Comparison of ENCODE assay signal across 1 cellular context in the genomic region with DNA sequence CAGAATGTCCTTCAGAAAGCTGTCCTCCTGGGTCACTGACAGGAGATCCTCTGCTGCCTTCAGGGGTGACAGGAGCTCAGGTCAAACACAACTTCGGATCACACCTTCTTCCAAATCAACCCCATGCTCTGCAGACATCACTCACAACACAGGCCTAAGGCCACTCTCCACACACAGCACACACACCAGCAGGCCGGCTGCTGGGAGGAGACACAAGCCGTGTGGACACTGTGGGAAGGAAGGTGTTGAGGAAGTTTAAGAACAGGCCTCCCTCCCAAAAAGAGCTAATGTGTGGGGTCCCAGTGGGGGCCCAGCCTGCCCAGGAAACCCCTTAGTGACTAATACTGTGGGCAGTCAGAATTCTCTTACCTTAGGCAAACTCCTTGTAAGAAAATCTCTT.
TF ChIP-seq lines count a peak whose summit lies in the region.

No MANE protein-coding gene starts in this region.

TF ChIP-seq in H1, 55 proteins besides CTCF, POLR2A, EP300 and RAD21:
- no peak for TF ChIP-seq YY1 (IDR thresholded peaks at IDR 0.05; ENCODE audit: low read depth, low read length)
- no peak for TF ChIP-seq TBP (IDR thresholded peaks at IDR 0.05; ENCODE audit: low read depth, low read length)
- no peak for TF ChIP-seq MAFK (IDR thresholded peaks at IDR 0.05; ENCODE audit: low read depth, low read length)
- no peak for TF ChIP-seq SRF (IDR thresholded peaks at IDR 0.05; ENCODE audit: low read depth, low read length)
- TF ChIP-seq POLR2AphosphoS5 (IDR thresholded peaks at IDR 0.05; ENCODE audit: low read depth, low read length): no peak
- TF ChIP-seq, protein P1, sequence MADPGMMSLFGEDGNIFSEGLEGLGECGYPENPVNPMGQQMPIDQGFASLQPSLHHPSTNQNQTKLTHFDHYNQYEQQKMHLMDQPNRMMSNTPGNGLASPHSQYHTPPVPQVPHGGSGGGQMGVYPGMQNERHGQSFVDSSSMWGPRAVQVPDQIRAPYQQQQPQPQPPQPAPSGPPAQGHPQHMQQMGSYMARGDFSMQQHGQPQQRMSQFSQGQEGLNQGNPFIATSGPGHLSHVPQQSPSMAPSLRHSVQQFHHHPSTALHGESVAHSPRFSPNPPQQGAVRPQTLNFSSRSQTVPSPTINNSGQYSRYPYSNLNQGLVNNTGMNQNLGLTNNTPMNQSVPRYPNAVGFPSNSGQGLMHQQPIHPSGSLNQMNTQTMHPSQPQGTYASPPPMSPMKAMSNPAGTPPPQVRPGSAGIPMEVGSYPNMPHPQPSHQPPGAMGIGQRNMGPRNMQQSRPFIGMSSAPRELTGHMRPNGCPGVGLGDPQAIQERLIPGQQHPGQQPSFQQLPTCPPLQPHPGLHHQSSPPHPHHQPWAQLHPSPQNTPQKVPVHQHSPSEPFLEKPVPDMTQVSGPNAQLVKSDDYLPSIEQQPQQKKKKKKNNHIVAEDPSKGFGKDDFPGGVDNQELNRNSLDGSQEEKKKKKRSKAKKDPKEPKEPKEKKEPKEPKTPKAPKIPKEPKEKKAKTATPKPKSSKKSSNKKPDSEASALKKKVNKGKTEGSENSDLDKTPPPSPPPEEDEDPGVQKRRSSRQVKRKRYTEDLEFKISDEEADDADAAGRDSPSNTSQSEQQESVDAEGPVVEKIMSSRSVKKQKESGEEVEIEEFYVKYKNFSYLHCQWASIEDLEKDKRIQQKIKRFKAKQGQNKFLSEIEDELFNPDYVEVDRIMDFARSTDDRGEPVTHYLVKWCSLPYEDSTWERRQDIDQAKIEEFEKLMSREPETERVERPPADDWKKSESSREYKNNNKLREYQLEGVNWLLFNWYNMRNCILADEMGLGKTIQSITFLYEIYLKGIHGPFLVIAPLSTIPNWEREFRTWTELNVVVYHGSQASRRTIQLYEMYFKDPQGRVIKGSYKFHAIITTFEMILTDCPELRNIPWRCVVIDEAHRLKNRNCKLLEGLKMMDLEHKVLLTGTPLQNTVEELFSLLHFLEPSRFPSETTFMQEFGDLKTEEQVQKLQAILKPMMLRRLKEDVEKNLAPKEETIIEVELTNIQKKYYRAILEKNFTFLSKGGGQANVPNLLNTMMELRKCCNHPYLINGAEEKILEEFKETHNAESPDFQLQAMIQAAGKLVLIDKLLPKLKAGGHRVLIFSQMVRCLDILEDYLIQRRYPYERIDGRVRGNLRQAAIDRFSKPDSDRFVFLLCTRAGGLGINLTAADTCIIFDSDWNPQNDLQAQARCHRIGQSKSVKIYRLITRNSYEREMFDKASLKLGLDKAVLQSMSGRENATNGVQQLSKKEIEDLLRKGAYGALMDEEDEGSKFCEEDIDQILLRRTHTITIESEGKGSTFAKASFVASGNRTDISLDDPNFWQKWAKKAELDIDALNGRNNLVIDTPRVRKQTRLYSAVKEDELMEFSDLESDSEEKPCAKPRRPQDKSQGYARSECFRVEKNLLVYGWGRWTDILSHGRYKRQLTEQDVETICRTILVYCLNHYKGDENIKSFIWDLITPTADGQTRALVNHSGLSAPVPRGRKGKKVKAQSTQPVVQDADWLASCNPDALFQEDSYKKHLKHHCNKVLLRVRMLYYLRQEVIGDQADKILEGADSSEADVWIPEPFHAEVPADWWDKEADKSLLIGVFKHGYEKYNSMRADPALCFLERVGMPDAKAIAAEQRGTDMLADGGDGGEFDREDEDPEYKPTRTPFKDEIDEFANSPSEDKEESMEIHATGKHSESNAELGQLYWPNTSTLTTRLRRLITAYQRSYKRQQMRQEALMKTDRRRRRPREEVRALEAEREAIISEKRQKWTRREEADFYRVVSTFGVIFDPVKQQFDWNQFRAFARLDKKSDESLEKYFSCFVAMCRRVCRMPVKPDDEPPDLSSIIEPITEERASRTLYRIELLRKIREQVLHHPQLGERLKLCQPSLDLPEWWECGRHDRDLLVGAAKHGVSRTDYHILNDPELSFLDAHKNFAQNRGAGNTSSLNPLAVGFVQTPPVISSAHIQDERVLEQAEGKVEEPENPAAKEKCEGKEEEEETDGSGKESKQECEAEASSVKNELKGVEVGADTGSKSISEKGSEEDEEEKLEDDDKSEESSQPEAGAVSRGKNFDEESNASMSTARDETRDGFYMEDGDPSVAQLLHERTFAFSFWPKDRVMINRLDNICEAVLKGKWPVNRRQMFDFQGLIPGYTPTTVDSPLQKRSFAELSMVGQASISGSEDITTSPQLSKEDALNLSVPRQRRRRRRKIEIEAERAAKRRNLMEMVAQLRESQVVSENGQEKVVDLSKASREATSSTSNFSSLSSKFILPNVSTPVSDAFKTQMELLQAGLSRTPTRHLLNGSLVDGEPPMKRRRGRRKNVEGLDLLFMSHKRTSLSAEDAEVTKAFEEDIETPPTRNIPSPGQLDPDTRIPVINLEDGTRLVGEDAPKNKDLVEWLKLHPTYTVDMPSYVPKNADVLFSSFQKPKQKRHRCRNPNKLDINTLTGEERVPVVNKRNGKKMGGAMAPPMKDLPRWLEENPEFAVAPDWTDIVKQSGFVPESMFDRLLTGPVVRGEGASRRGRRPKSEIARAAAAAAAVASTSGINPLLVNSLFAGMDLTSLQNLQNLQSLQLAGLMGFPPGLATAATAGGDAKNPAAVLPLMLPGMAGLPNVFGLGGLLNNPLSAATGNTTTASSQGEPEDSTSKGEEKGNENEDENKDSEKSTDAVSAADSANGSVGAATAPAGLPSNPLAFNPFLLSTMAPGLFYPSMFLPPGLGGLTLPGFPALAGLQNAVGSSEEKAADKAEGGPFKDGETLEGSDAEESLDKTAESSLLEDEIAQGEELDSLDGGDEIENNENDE (IDR thresholded peaks at IDR 0.05; ENCODE audit: insufficient replicate concordance, low read length): no peak
